1 cellular context compared by ENCODE assay signal in the genomic region with DNA sequence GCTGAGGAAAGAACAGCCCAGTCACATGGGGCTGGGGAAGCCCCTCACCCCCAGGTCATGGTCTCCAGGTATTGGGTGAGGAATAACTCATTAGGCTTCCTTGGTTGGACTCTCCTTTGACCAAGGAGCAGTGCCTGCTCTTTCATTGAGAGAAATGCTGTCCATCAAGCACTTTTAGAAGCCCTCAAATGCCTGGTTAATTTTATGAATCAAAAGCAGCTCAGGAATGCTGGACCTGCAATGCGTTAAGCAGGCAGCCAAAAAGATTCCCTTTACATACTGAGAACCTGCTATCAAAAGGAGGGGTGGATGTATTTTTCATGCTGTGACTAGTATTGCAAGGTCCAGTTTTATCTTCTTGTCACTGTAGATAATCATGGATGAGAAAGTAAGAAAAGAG.
TF ChIP-seq lines count a peak whose summit lies in the region.

No MANE protein-coding gene starts in this region.

TF ChIP-seq in K562, 482 proteins besides CTCF, POLR2A, EP300 and RAD21:
- no peak for TF ChIP-seq WHSC1 (IDR thresholded peaks at IDR 0.05; ENCODE audit: low read length)
- no peak for TF ChIP-seq TBP (optimal IDR thresholded peaks at IDR 0.05; ENCODE audit: low read depth, low read length)
- no peak for TF ChIP-seq KDM4B (IDR thresholded peaks at IDR 0.05; ENCODE audit: borderline replicate concordance in 2 of 2, low read depth in 1 of 2)
- 0 out of 2 replicates have a peak, but pooled peaks have one; percentile 37 for TF ChIP-seq ZNF76 (CRISPR knock-in tag; IDR thresholded peaks at IDR 0.05; ENCODE audit: borderline replicate concordance)
- TF ChIP-seq, protein P1, sequence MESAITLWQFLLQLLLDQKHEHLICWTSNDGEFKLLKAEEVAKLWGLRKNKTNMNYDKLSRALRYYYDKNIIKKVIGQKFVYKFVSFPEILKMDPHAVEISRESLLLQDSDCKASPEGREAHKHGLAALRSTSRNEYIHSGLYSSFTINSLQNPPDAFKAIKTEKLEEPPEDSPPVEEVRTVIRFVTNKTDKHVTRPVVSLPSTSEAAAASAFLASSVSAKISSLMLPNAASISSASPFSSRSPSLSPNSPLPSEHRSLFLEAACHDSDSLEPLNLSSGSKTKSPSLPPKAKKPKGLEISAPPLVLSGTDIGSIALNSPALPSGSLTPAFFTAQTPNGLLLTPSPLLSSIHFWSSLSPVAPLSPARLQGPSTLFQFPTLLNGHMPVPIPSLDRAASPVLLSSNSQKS (CRISPR knock-in tag; IDR thresholded peaks at IDR 0.05), result no peak
- TF ChIP-seq ZNF408 (CRISPR knock-in tag; IDR thresholded peaks at IDR 0.05; ENCODE audit: low read depth), result no peak
- no peak for TF ChIP-seq NFATC3 (IDR thresholded peaks at IDR 0.05)
- TF ChIP-seq, protein P2, sequence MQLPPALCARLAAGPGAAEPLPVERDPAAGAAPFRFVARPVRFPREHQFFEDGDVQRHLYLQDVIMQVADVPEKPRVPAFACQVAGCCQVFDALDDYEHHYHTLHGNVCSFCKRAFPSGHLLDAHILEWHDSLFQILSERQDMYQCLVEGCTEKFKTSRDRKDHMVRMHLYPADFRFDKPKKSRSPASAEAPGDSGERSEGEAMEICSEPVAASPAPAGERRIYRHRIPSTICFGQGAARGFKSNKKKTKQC (CRISPR knock-in tag; IDR thresholded peaks at IDR 0.05), result no peak
- TF ChIP-seq GTF2E2 (tag; IDR thresholded peaks at IDR 0.05), result 0 out of 2 replicates have a peak, but pooled peaks have one; percentile 58
- TF ChIP-seq, protein P3, sequence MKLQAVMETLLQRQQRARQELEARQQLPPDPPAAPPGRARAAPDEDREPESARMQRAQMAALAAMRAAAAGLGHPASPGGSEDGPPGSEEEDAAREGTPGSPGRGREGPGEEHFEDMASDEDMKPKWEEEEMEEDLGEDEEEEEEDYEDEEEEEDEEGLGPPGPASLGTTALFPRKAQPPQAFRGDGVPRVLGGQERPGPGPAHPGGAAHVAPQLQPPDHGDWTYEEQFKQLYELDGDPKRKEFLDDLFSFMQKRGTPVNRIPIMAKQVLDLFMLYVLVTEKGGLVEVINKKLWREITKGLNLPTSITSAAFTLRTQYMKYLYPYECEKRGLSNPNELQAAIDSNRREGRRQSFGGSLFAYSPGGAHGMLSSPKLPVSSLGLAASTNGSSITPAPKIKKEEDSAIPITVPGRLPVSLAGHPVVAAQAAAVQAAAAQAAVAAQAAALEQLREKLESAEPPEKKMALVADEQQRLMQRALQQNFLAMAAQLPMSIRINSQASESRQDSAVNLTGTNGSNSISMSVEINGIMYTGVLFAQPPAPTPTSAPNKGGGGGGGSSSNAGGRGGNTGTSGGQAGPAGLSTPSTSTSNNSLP (IDR thresholded peaks at IDR 0.05; ENCODE audit: borderline replicate concordance, low read depth, low read length), result no peak
- TF ChIP-seq HOXB6 (CRISPR knock-in tag; IDR thresholded peaks at IDR 0.05; ENCODE audit: borderline replicate concordance), result no peak
- no peak for TF ChIP-seq PPARD (CRISPR knock-in tag; IDR thresholded peaks at IDR 0.05)
- TF ChIP-seq KLF13 (tag; IDR thresholded peaks at IDR 0.05; ENCODE audit: borderline replicate concordance, low read depth), result no peak
